In genomic region chr9:96874947-96875459, GRCh38 we compare ENCODE assay signal across 8 cellular contexts. TPM values are rescaled to one million over a fixed set of nuclear protein-coding genes. Genes with fewer than 3 reads are reported as not detected.
A peak's percentile ranks its signal among the peaks of the same experiment; 100 is the strongest.
DNase-seq lines count a peak whose midpoint lies in the region; ATAC-seq and TF ChIP-seq lines count a peak whose summit lies in the region.

No MANE protein-coding gene starts in this region.

- H3K27ac Mint-ChIP-seq in T-helper 17 cell = peak overlapping the region; percentile 89
- no peak overlapping the region for H3K27ac Mint-ChIP-seq in endothelial cell (ENCODE audit: unreplicated experiment)
- no peak overlapping the region for H3K27ac Mint-ChIP-seq in naive B cell

- DNase-seq in EL = peak; percentile 27
- no peak for DNase-seq in T-helper 17 cell
- DNase-seq in endothelial cell (ENCODE audit: low spot score) = no peak
- DNase-seq in naive B cell = no peak
- DNase-seq in cerebellar nuclear complex (lab: John Stamatoyannopoulos, UW) = no peak
- no peak for DNase-seq in iPS-NIHi7 (ENCODE audit: extremely low spot score)

- no peak for TF ChIP-seq CTCF in endothelial cell (IDR thresholded peaks at IDR 0.05; ENCODE audit: unreplicated experiment)

- H3K9me3 ChIP-seq in T-helper 17 cell (ENCODE audit: control insufficient read depth, low read length, poor library complexity, severe bottlenecking) = peaks cover 4% of the 10 kb centered on the region

- H3K9me3 Mint-ChIP-seq in endothelial cell (ENCODE audit: unreplicated experiment) = no peaks in the 10 kb centered on the region
- H3K9me3 Mint-ChIP-seq in naive B cell = peaks cover 0 to 6% (median 2%) of the 10 kb centered on the region in 7 donors

- H3K4me1 Mint-ChIP-seq in T-helper 17 cell = peaks cover 17% of the 10 kb centered on the region
- H3K4me1 Mint-ChIP-seq in endothelial cell (ENCODE audit: unreplicated experiment) = peaks cover 10% of the 10 kb centered on the region
- H3K4me1 Mint-ChIP-seq in naive B cell = peaks cover 15 to 22% (median 17%) of the 10 kb centered on the region in 3 donors

- H3K36me3 Mint-ChIP-seq in T-helper 17 cell (ENCODE audit: low read depth) = no peaks in the 10 kb centered on the region
- no peaks in the 10 kb centered on the region for H3K36me3 Mint-ChIP-seq in endothelial cell (ENCODE audit: low read depth, unreplicated experiment)
- no peaks in the 10 kb centered on the region for H3K36me3 Mint-ChIP-seq in naive B cell

- peaks cover 43% of the 10 kb centered on the region for H3K27me3 Mint-ChIP-seq in T-helper 17 cell
- peaks cover 3% of the 10 kb centered on the region for H3K27me3 Mint-ChIP-seq in endothelial cell (ENCODE audit: unreplicated experiment)
- H3K27me3 Mint-ChIP-seq in naive B cell = peaks cover 36 to 56% (median 42%) of the 10 kb centered on the region in 3 donors

- ATAC-seq in GM21390 (IDR thresholded peaks at IDR 0.05; ENCODE audit: unreplicated experiment) = peak; percentile 63
- ATAC-seq in HG03575 (IDR thresholded peaks at IDR 0.05; ENCODE audit: extremely low read depth, insufficient number of reproducible peaks, low FRiP score, unreplicated experiment) = peak; percentile 46
- ATAC-seq in T-helper 17 cell = peak; percentile 90
- ATAC-seq in naive B cell (ENCODE audit: low read depth in 2 of 2) = peak; percentile 32 to 59

- H3K4me3 Mint-ChIP-seq in T-helper 17 cell = peak overlapping the region; percentile 90
- peak overlapping the region; percentile 92 for H3K4me3 Mint-ChIP-seq in endothelial cell (ENCODE audit: unreplicated experiment)
- H3K4me3 Mint-ChIP-seq in naive B cell = peak overlapping the region; percentile 83 to 91 (median 86)

RNA-seq across cellular contexts. Expression of gene ZNF782, which starts 20.7 kb away (rescaled TPM):
- 1 to 10 TPM; 4.6 to 7.1 TPM for total RNA-seq in T-helper 17 cell
- 6.5 TPM for total RNA-seq in endothelial cell (ENCODE audit: unreplicated experiment)
- polyA plus RNA-seq in naive B cell (ENCODE audit: low read depth in 6 of 6) = 1 to 10 TPM in 5 of 6 donors, under 1 TPM in 1; 0.26 to 5.1 (median 2.8) TPM

RNA-seq across cellular contexts. Expression of gene NUTM2G, which starts 53.6 kb away (rescaled TPM):
- total RNA-seq in T-helper 17 cell (not detected), endothelial cell (ENCODE audit: unreplicated experiment) (not detected)
- under 1 TPM in 1 of 6 donors, not detected in 5; 0.24 TPM for polyA plus RNA-seq in naive B cell (ENCODE audit: low read depth in 6 of 6)
